ENCODE assay signal across 17 cellular contexts in the genomic region with DNA sequence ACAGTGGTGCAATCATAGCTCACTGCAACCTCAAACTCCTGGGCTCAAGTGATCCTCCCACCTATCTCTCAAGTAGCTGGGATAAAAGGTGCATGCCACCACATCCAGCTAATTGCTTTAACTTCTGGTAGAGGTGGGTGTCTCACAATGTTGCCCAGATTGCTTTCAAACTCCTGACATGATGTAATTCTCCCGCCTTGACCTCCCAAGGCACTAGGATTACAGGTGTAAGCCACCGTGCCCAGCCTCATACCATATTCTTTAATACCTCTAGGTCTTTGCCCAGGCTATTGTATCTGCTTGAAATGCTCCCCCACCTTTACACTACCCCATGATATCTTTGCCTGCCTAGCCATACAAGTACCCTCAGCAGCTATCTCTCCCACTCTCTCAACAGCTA. TPM values are rescaled to one million over a fixed set of nuclear protein-coding genes. Genes with fewer than 3 reads are reported as not detected.
A peak's percentile ranks its signal among the peaks of the same experiment; 100 is the strongest.
DNase-seq lines count a peak whose midpoint lies in the region; ATAC-seq and TF ChIP-seq lines count a peak whose summit lies in the region.
"Had no signal": no experiment of that assay in that cellular context is flagged by ENCODE, and none has a peak within 500 bp of the region (broad histone marks: within the 10 kb centered on the region; RNA-seq: fewer than 3 reads in every experiment).

No MANE protein-coding gene starts in this region.

- peak overlapping the region; percentile 24 to 68 for H3K27ac ChIP-seq in testis
- no peak overlapping the region for H3K27ac ChIP-seq in RWPE1
- H3K27ac ChIP-seq: BLaER1 had no signal

- no peaks in the 10 kb centered on the region for H3K36me3 ChIP-seq in testis (ENCODE audit: low read depth, missing control alignments)

- peaks cover 24% of the 10 kb centered on the region for H3K36me3 Mint-ChIP-seq in activated naive CD8-positive, alpha-beta T cell treated with anti-CD3 and anti-CD28 coated beads, Interleukin-2, amount 10 ng/mL, durations not matched to agents 7 days and 5 days
- H3K36me3 Mint-ChIP-seq in activated naive CD8-positive, alpha-beta T cell treated with anti-CD3 and anti-CD28 coated beads, Interleukin-2, amount 50 U/mL, for 24 hours (ENCODE audit: low read depth) = peaks cover 21% of the 10 kb centered on the region
- H3K36me3 Mint-ChIP-seq in WTC11 (peaks cover 8% of the 10 kb centered on the region), immature natural killer cell (peaks cover 3 to 7% (median 5%) of the 10 kb centered on the region in 3 donors)

- H3K27ac Mint-ChIP-seq in activated naive CD8-positive, alpha-beta T cell treated with anti-CD3 and anti-CD28 coated beads, Interleukin-2, amount 10 ng/mL, durations not matched to agents 7 days and 5 days = peak overlapping the region; percentile 5
- H3K27ac Mint-ChIP-seq in activated naive CD8-positive, alpha-beta T cell treated with anti-CD3 and anti-CD28 coated beads, Interleukin-2, amount 50 U/mL, for 24 hours = no peak overlapping the region
- peak overlapping the region; percentile 24; the same call in 1 of the 2 replicates for H3K27ac Mint-ChIP-seq in WTC11
- peak overlapping the region in 4 of 6 donors; percentile 13 to 77 (median 54) for H3K27ac Mint-ChIP-seq in immature natural killer cell

- POLR2A ChIA-PET in activated naive CD8-positive, alpha-beta T cell treated with anti-CD3 and anti-CD28 coated beads, Interleukin-2, amount 10 ng/mL, durations not matched to agents 7 days and 5 days (lab: Charles Lee) = interaction anchor here (0.5 kb wide), 1 partner anchor 40 kb away, joined by 3 read pairs; no protein-coding TSS in a partner anchor
- POLR2A ChIA-PET in WTC11 (lab: Charles Lee) = interaction anchor here (1.1 kb wide), 1 partner anchor 36 kb away, joined by 6 read pairs; the partner anchor contains the start of gene INHBE
- POLR2A ChIA-PET in RWPE1 (lab: Yijun Ruan, JAX; ENCODE audit: low non-redundant PET) = no interaction called here

- H3K27me3 ChIP-seq in testis = no peaks in the 10 kb centered on the region
- H3K27me3 ChIP-seq: BLaER1 had no signal

- no peak overlapping the region for H3K4me3 Mint-ChIP-seq in activated naive CD8-positive, alpha-beta T cell treated with anti-CD3 and anti-CD28 coated beads, Interleukin-2, amount 10 ng/mL, durations not matched to agents 7 days and 5 days
- no peak overlapping the region for H3K4me3 Mint-ChIP-seq in activated naive CD8-positive, alpha-beta T cell treated with anti-CD3 and anti-CD28 coated beads, Interleukin-2, amount 50 U/mL, for 24 hours
- H3K4me3 Mint-ChIP-seq in WTC11 (no peak overlapping the region), immature natural killer cell (no peak overlapping the region)
- H3K4me3 Mint-ChIP-seq: H9 had no signal

- no peak for DNase-seq in activated naive CD8-positive, alpha-beta T cell treated with anti-CD3 and anti-CD28 coated beads, Interleukin-2, amount 10 ng/mL, durations not matched to agents 7 days and 5 days
- no peak for DNase-seq in activated naive CD8-positive, alpha-beta T cell treated with anti-CD3 and anti-CD28 coated beads, Interleukin-2, amount 50 U/mL, for 24 hours
- DNase-seq in WTC11 (ENCODE audit: low spot score) (no peak), immature natural killer cell (no peak), testis (no peak), RWPE1 (ENCODE audit: low spot score) (no peak), activated T-cell treated with anti-CD3 and anti-CD28 coated beads for 4 hours (no peak)
- no peak for DNase-seq in activated effector memory CD4-positive, alpha-beta T cell treated with anti-CD3 and anti-CD28 coated beads, Interleukin-2, amount 50 U/mL, for 16 hours
- DNase-seq: 8988T, AML-193, COR-L47, DND-41, GDM1, GOT3, H9 had no signal

- no peak overlapping the region for H3K4me3 ChIP-seq in testis
- H3K4me3 ChIP-seq: BLaER1 had no signal

- ATAC-seq in activated naive CD8-positive, alpha-beta T cell treated with anti-CD3 and anti-CD28 coated beads, Interleukin-2, amount 10 ng/mL, durations not matched to agents 7 days and 5 days (ENCODE audit: low read depth) = no peak
- ATAC-seq in activated naive CD8-positive, alpha-beta T cell treated with anti-CD3 and anti-CD28 coated beads, Interleukin-2, amount 50 U/mL, for 24 hours = no peak
- no peak for ATAC-seq in WTC11
- ATAC-seq: HepG2 had no signal

- intact Hi-C loops in testis (cut with DNase I; ENCODE audit: low total_unique reads) = no loop called here

- H3K4me1 ChIP-seq in testis = peaks cover 40% of the 10 kb centered on the region
- H3K4me1 ChIP-seq: BLaER1 had no signal

- H3K9me3 Mint-ChIP-seq in activated naive CD8-positive, alpha-beta T cell treated with anti-CD3 and anti-CD28 coated beads, Interleukin-2, amount 10 ng/mL, durations not matched to agents 7 days and 5 days = no peaks in the 10 kb centered on the region
- H3K9me3 Mint-ChIP-seq in activated naive CD8-positive, alpha-beta T cell treated with anti-CD3 and anti-CD28 coated beads, Interleukin-2, amount 50 U/mL, for 24 hours = no peaks in the 10 kb centered on the region
- H3K9me3 Mint-ChIP-seq in WTC11 = no peaks in the 10 kb centered on the region
- H3K9me3 Mint-ChIP-seq in immature natural killer cell = no peaks in the 10 kb centered on the region
- H3K9me3 Mint-ChIP-seq: H9 had no signal

- no peak for TF ChIP-seq CTCF in WTC11 (IDR thresholded peaks at IDR 0.05)
- no peak for TF ChIP-seq CTCF in testis (IDR thresholded peaks at IDR 0.05)
- no peak for TF ChIP-seq CTCF in RWPE1 (conservative IDR thresholded peaks at IDR 0.05; ENCODE audit: low read depth)

- CTCF ChIA-PET in WTC11 (lab: Charles Lee) (interaction anchor here (0.6 to 3.1 kb wide), 2 partner anchors 33 to 56 kb away, joined by 4 to 13 read pairs; no protein-coding TSS in a partner anchor), RWPE1 (lab: Yijun Ruan, JAX) (interaction anchor here (0.7 to 1.1 kb wide), 2 partner anchors 9 to 40 kb away, joined by 3 read pairs; no protein-coding TSS in a partner anchor)

- TF ChIP-seq POLR2A in testis (IDR thresholded peaks at IDR 0.05) = no peak

- WGBS in testis, 2 donors = 87 to 88% methylated on average over 2 of the region's 2 CpGs

- peaks cover 11% of the 10 kb centered on the region for H3K4me1 Mint-ChIP-seq in activated naive CD8-positive, alpha-beta T cell treated with anti-CD3 and anti-CD28 coated beads, Interleukin-2, amount 10 ng/mL, durations not matched to agents 7 days and 5 days
- peaks cover 16% of the 10 kb centered on the region for H3K4me1 Mint-ChIP-seq in activated naive CD8-positive, alpha-beta T cell treated with anti-CD3 and anti-CD28 coated beads, Interleukin-2, amount 50 U/mL, for 24 hours
- H3K4me1 Mint-ChIP-seq in WTC11 = peaks cover 12% of the 10 kb centered on the region
- peaks cover 21 to 62% of the 10 kb centered on the region in 2 donors for H3K4me1 Mint-ChIP-seq in immature natural killer cell

- H3K27me3 Mint-ChIP-seq in activated naive CD8-positive, alpha-beta T cell treated with anti-CD3 and anti-CD28 coated beads, Interleukin-2, amount 10 ng/mL, durations not matched to agents 7 days and 5 days = no peaks in the 10 kb centered on the region
- H3K27me3 Mint-ChIP-seq in activated naive CD8-positive, alpha-beta T cell treated with anti-CD3 and anti-CD28 coated beads, Interleukin-2, amount 50 U/mL, for 24 hours = no peaks in the 10 kb centered on the region
- H3K27me3 Mint-ChIP-seq in WTC11 (ENCODE audit: low read depth) (no peaks in the 10 kb centered on the region), immature natural killer cell (ENCODE audit: low read depth in 3 of 3) (no peaks in the 10 kb centered on the region)

- no peaks in the 10 kb centered on the region for H3K9me3 ChIP-seq in testis
- H3K9me3 ChIP-seq: BLaER1 had no signal

TF ChIP-seq in WTC11, 78 proteins besides CTCF, POLR2A, EP300 and RAD21 (continues in another document):
- TF ChIP-seq ZNF232 (CRISPR knock-in tag; IDR thresholded peaks at IDR 0.05) = no peak
- TF ChIP-seq SMAD4 (CRISPR knock-in tag; IDR thresholded peaks at IDR 0.05) = no peak
- TF ChIP-seq, protein P1, sequence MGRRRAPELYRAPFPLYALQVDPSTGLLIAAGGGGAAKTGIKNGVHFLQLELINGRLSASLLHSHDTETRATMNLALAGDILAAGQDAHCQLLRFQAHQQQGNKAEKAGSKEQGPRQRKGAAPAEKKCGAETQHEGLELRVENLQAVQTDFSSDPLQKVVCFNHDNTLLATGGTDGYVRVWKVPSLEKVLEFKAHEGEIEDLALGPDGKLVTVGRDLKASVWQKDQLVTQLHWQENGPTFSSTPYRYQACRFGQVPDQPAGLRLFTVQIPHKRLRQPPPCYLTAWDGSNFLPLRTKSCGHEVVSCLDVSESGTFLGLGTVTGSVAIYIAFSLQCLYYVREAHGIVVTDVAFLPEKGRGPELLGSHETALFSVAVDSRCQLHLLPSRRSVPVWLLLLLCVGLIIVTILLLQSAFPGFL (CRISPR knock-in tag; IDR thresholded peaks at IDR 0.05; ENCODE audit: borderline replicate concordance) = no peak

RNA-seq across cellular contexts. Expression of gene R3HDM2, which starts 11.3 kb away (rescaled TPM):
- total RNA-seq in activated naive CD8-positive, alpha-beta T cell treated with anti-CD3 and anti-CD28 coated beads, Interleukin-2, amount 10 ng/mL, durations not matched to agents 7 days and 5 days = 10 to 100 TPM; 91.5 to 97.1 TPM
- total RNA-seq in WTC11 (2021) = 34.7 to 39.8 TPM (median 37.5 TPM) in 3 replicates
- polyA plus RNA-seq in immature natural killer cell = 10 to 100 TPM in 1 of 3 donors, 1 to 10 TPM in 1, under 1 TPM in 1; 0.12 to 19.0 (median 3.3) TPM
- total RNA-seq in testis = 10 to 100 TPM; 92.0 to 93.9 TPM
- polyA plus RNA-seq in testis (ENCODE audit: insufficient read depth, low read depth, low replicate concordance) = 54.6 TPM

RNA-seq across cellular contexts. Expression of gene INHBC, which starts 15.1 kb away (rescaled TPM):
- under 1 TPM in 1 of 2 experiments, not detected in 1; 0.14 TPM for total RNA-seq in activated naive CD8-positive, alpha-beta T cell treated with anti-CD3 and anti-CD28 coated beads, Interleukin-2, amount 10 ng/mL, durations not matched to agents 7 days and 5 days
- total RNA-seq in WTC11 (2021) (0.09 to 0.20 TPM (median 0.16 TPM) in 3 replicates), testis (1 to 10 TPM; 1.8 to 3.1 TPM)
- polyA plus RNA-seq in immature natural killer cell (under 1 TPM in 1 of 3 donors, not detected in 2; 0.15 TPM), testis (ENCODE audit: insufficient read depth, low read depth, low replicate concordance) (2.1 TPM)
- total RNA-seq: H9 had no signal

RNA-seq across cellular contexts. Expression of gene INHBE, which starts 35.6 kb away (rescaled TPM):
- total RNA-seq in activated naive CD8-positive, alpha-beta T cell treated with anti-CD3 and anti-CD28 coated beads, Interleukin-2, amount 10 ng/mL, durations not matched to agents 7 days and 5 days = not detected
- total RNA-seq in WTC11 (2021) (3.2 to 5.0 TPM (median 3.3 TPM) in 3 replicates), testis (under 1 TPM; 0.24 to 0.25 TPM)
- polyA plus RNA-seq in immature natural killer cell (not detected), testis (ENCODE audit: insufficient read depth, low read depth, low replicate concordance) (0.12 TPM)

RNA-seq across cellular contexts. Expression of gene GLI1, which starts 40.1 kb away (rescaled TPM):
- under 1 TPM; 0.54 to 0.86 TPM for total RNA-seq in activated naive CD8-positive, alpha-beta T cell treated with anti-CD3 and anti-CD28 coated beads, Interleukin-2, amount 10 ng/mL, durations not matched to agents 7 days and 5 days
- total RNA-seq in WTC11 (2021) = 16.2 to 19.1 TPM (median 16.7 TPM) in 3 replicates
- under 1 TPM in 2 of 3 donors, not detected in 1; 0.33 to 0.40 TPM for polyA plus RNA-seq in immature natural killer cell
- total RNA-seq in testis = 10 to 100 TPM in 1 of 2 donors, 1 to 10 TPM in 1; 8.3 to 18.0 TPM
- polyA plus RNA-seq in testis (ENCODE audit: insufficient read depth, low read depth, low replicate concordance) = 9.3 TPM
